Comparison of ENCODE assay signal across 22 cellular contexts in the genomic region with DNA sequence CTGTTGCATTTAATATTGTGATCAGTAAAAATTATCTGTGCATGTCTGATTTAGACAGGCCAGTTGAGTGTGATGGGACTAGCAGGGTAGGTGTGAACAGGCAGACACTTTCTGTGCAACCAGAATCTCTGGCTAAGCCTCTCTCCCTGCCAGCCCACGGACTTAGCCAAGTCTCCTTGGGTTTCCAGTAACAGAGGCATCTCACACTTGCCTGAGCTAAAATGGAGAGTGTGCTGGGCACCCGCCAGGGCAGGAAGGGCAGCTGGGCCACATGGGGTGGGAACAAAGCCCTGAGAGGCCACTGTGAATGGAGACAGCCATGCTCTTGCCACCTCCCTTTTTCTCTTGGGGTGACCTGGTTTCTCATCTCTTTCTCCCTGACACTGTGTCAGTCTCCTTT.
"Had no signal": no experiment of that assay in that cellular context is flagged by ENCODE, and none has a peak within 500 bp of the region (broad histone marks: within the 10 kb centered on the region; RNA-seq: fewer than 3 reads in every experiment).

No MANE protein-coding gene starts in this region.

- H3K27me3 ChIP-seq: brain microvascular endothelial cell, neutrophil, spleen had no signal

- ATAC-seq: activated CD4-positive, CD25-positive, alpha-beta regulatory T cell treated with anti-CD3 and anti-CD28 coated beads, Interleukin-2, amount 50 U/mL, for 24 hours; activated naive CD8-positive, alpha-beta T cell treated with anti-CD3 and anti-CD28 coated beads, Interleukin-2, amount 50 U/mL, for 24 hours; activated T-cell treated with anti-CD3 and anti-CD28 coated beads, Interleukin-2, amount 50 U/mL, for 4 hours; left ventricle myocardium superior; naive thymus-derived CD8-positive, alpha-beta T cell; stimulated activated naive B cell treated with anti-CD40 and anti-IgM and Interleukin-4, amounts not matched to agents 10 μg/mL and 1 μg/mL and 100 μg/mL, for 72 hours had no signal

- H3K36me3 ChIP-seq: brain microvascular endothelial cell, neutrophil, spleen, thoracic aorta had no signal

- DNase-seq: activated CD4-positive, alpha-beta T cell treated with anti-CD3 and anti-CD28 coated beads, Interleukin-2, amount 10 ng/mL, durations not matched to agents 7 days and 5 days; activated CD8-positive, alpha-beta memory T cell treated with anti-CD3 and anti-CD28 coated beads, Interleukin-2, amount 50 U/mL, for 4 hours; activated effector memory CD4-positive, alpha-beta T cell treated with Interleukin-2 at 50 U/mL for 16 hours; activated naive CD4-positive, alpha-beta T cell treated with anti-CD3 and anti-CD28 coated beads, Interleukin-2, amount 10 ng/mL, durations not matched to agents 7 days and 5 days; activated naive CD8-positive, alpha-beta T cell treated with anti-CD3 and anti-CD28 coated beads, Interleukin-2, amount 50 U/mL, for 24 hours; activated T-cell treated with anti-CD3 and anti-CD28 coated beads, Interleukin-2, amount 50 U/mL, for 4 hours; brain microvascular endothelial cell; central memory CD4-positive, alpha-beta T cell; erythroblast; left ventricle myocardium superior; naive thymus-derived CD8-positive, alpha-beta T cell; spleen; stimulated activated CD4-positive, alpha-beta T cell treated with anti-CD3 and anti-CD28 coated beads, Interleukin-4, amount 100 ng/mL, for 4 hours; stimulated activated naive B cell treated with anti-CD40 and anti-IgM and Interleukin-4, amounts not matched to agents 10 μg/mL and 1 μg/mL and 100 μg/mL, for 72 hours had no signal

- H3K4me1 ChIP-seq: parathyroid adenoma had no signal

- H3K36me3 Mint-ChIP-seq: activated naive CD4-positive, alpha-beta T cell treated with anti-CD3 and anti-CD28 coated beads, Interleukin-2, amount 10 ng/mL, durations not matched to agents 7 days and 5 days; naive thymus-derived CD8-positive, alpha-beta T cell; stimulated activated naive B cell treated with anti-CD40 and anti-IgM and Interleukin-4, amounts not matched to agents 10 μg/mL and 1 μg/mL and 100 μg/mL, for 72 hours had no signal

- H3K4me3 Mint-ChIP-seq: activated CD4-positive, alpha-beta T cell treated with anti-CD3 and anti-CD28 coated beads, Interleukin-2, amount 10 ng/mL, durations not matched to agents 7 days and 5 days; activated naive CD4-positive, alpha-beta T cell treated with anti-CD3 and anti-CD28 coated beads, Interleukin-2, amount 10 ng/mL, durations not matched to agents 7 days and 5 days; activated naive CD8-positive, alpha-beta T cell treated with anti-CD3 and anti-CD28 coated beads, Interleukin-2, amount 50 U/mL, for 24 hours; activated T-cell treated with anti-CD3 and anti-CD28 coated beads, Interleukin-2, amount 50 U/mL, for 4 hours; naive thymus-derived CD8-positive, alpha-beta T cell; stimulated activated naive B cell treated with anti-CD40 and anti-IgM and Interleukin-4, amounts not matched to agents 10 μg/mL and 1 μg/mL and 100 μg/mL, for 72 hours; T-helper 1 cell treated with Interleukin-12 subunit alpha and Interleukin-12 subunit beta and Interleukin-4 antibody, amounts not matched to agents 30 μg/mL and 1 μg/mL, for 36 hours had no signal

- H3K9me3 ChIP-seq: neutrophil, spleen, thoracic aorta had no signal

- H3K9ac ChIP-seq: parathyroid adenoma had no signal

- H3K27ac ChIP-seq: brain microvascular endothelial cell, coronary artery, neutrophil, parathyroid adenoma, spleen, thoracic aorta had no signal

- H2AFZ ChIP-seq: parathyroid adenoma had no signal

- H3K79me2 ChIP-seq: parathyroid adenoma had no signal

- H3K27ac Mint-ChIP-seq: activated CD4-positive, alpha-beta T cell treated with anti-CD3 and anti-CD28 coated beads, Interleukin-2, amount 10 ng/mL, durations not matched to agents 7 days and 5 days; activated naive CD4-positive, alpha-beta T cell treated with anti-CD3 and anti-CD28 coated beads, Interleukin-2, amount 10 ng/mL, durations not matched to agents 7 days and 5 days; activated naive CD8-positive, alpha-beta T cell treated with anti-CD3 and anti-CD28 coated beads, Interleukin-2, amount 50 U/mL, for 24 hours; naive thymus-derived CD8-positive, alpha-beta T cell; stimulated activated naive B cell treated with anti-CD40 and anti-IgM and Interleukin-4, amounts not matched to agents 10 μg/mL and 1 μg/mL and 100 μg/mL, for 72 hours; T-helper 1 cell treated with Interleukin-12 subunit alpha and Interleukin-12 subunit beta and Interleukin-4 antibody, amounts not matched to agents 30 μg/mL and 1 μg/mL, for 36 hours had no signal

- FAIRE-seq: endometrium, frontal cortex had no signal

- H3K27me3 Mint-ChIP-seq: activated CD4-positive, alpha-beta T cell treated with anti-CD3 and anti-CD28 coated beads, Interleukin-2, amount 10 ng/mL, durations not matched to agents 7 days and 5 days; activated naive CD8-positive, alpha-beta T cell treated with anti-CD3 and anti-CD28 coated beads, Interleukin-2, amount 50 U/mL, for 24 hours; naive thymus-derived CD8-positive, alpha-beta T cell; stimulated activated naive B cell treated with anti-CD40 and anti-IgM and Interleukin-4, amounts not matched to agents 10 μg/mL and 1 μg/mL and 100 μg/mL, for 72 hours had no signal

- H3K9me3 Mint-ChIP-seq: activated CD4-positive, alpha-beta T cell treated with anti-CD3 and anti-CD28 coated beads, Interleukin-2, amount 10 ng/mL, durations not matched to agents 7 days and 5 days; activated naive CD4-positive, alpha-beta T cell treated with anti-CD3 and anti-CD28 coated beads, Interleukin-2, amount 10 ng/mL, durations not matched to agents 7 days and 5 days; activated naive CD8-positive, alpha-beta T cell treated with anti-CD3 and anti-CD28 coated beads, Interleukin-2, amount 50 U/mL, for 24 hours; activated T-cell treated with anti-CD3 and anti-CD28 coated beads, Interleukin-2, amount 50 U/mL, for 4 hours; naive thymus-derived CD8-positive, alpha-beta T cell; stimulated activated naive B cell treated with anti-CD40 and anti-IgM and Interleukin-4, amounts not matched to agents 10 μg/mL and 1 μg/mL and 100 μg/mL, for 72 hours; T-helper 1 cell treated with Interleukin-12 subunit alpha and Interleukin-12 subunit beta and Interleukin-4 antibody, amounts not matched to agents 30 μg/mL and 1 μg/mL, for 36 hours had no signal

- H3K4me3 ChIP-seq: coronary artery, spleen, thoracic aorta had no signal
